12 cellular contexts compared by ENCODE assay signal in the genomic region with DNA sequence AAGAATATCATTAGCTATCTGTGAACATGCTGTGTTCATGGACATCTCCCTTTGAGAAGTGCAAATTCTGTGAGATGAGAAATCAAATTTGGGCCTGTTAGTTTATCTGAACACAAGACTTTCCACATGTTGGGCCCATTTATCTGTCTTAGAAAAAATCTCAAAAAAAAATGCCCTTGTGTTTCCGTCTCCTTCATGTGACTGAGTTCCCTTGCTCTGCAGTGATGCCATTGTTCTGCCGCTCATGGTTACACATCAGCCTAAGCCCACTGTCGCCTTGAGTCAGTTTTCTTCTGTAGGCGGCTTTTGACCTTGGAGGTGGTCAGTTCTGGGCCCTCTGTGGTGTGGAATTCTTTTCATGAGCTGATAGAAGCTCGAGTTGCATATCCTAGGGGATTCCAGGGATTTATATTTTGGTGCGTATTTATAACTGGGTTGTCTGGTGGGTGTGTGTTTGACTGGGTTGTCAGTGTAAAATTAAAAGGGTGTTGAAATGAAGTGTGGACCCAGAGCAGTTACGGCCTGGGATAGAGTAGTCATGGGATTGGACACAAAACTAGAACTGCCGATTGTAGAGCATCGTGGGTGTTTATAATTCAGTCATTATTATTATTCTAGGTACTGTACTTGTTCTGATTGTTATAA.
DNase-seq lines count a peak whose midpoint lies in the region; ATAC-seq, FAIRE-seq and TF ChIP-seq lines count a peak whose summit lies in the region.
"Had no signal": no experiment of that assay in that cellular context is flagged by ENCODE, and none has a peak within 500 bp of the region (broad histone marks: within the 10 kb centered on the region; RNA-seq: fewer than 3 reads in every experiment).

No MANE protein-coding gene starts in this region.

- H3K27me3 ChIP-seq in CD4-positive, alpha-beta memory T cell (ENCODE audit: insufficient read depth, low read length) = no peaks in the 10 kb centered on the region
- H3K27me3 ChIP-seq in Loucy (ENCODE audit: insufficient read depth, low read length, poor library complexity, severe bottlenecking) = no peaks in the 10 kb centered on the region
- H3K27me3 ChIP-seq in H1 (replicated peaks in 1 of 4; ENCODE audit: control insufficient read depth in 3 of 4, extremely low read depth in 1 of 4, insufficient read depth in 3 of 4, low read length in 3 of 4) = no peaks in the 10 kb centered on the region
- H3K27me3 ChIP-seq in neural progenitor cell = no peaks in the 10 kb centered on the region
- H3K27me3 ChIP-seq in pancreas = no peaks in the 10 kb centered on the region
- no peaks in the 10 kb centered on the region for H3K27me3 ChIP-seq in H7 (ENCODE audit: control insufficient read depth, insufficient read depth, low read length)
- H3K27me3 ChIP-seq: breast epithelium had no signal

- H3K79me2 ChIP-seq in Loucy (ENCODE audit: insufficient read depth, low read length) (peaks cover 100% of the 10 kb centered on the region), H1 (ENCODE audit: control insufficient read depth in 1 of 2, insufficient read depth in 2 of 2, low read length in 2 of 2) (peaks cover 69 to 100% of the 10 kb centered on the region in 2 experiments), neural progenitor cell (ENCODE audit: low read depth) (peaks cover 100% of the 10 kb centered on the region)

- TF ChIP-seq POLR2A in H1 (IDR thresholded peaks at IDR 0.05; ENCODE audit: control extremely low read depth in 1 of 2, low read depth in 2 of 2, low read length in 2 of 2) = 0 out of 3 replicates have a peak, but pooled peaks of 1 of the 2 experiments have one; percentile 17

- H2BK5ac ChIP-seq in H1 (ENCODE audit: low read depth, low read length) = no peak overlapping the region

- no peak overlapping the region for H2AK5ac ChIP-seq in H1 (ENCODE audit: low read depth, low read length)

- no peak for ATAC-seq in pancreas
- ATAC-seq: stimulated activated effector memory CD8-positive, alpha-beta T cell treated with anti-CD3 and anti-CD28 coated beads, Interleukin-12 subunit alpha, Interleukin-12 subunit beta, amount 100 ng/mL, for 72 hours had no signal

- H3K14ac ChIP-seq in H1 (ENCODE audit: insufficient read length) = no peak overlapping the region

- H3K27ac ChIP-seq in CD4-positive, alpha-beta memory T cell (ENCODE audit: low read depth, low read length) = no peak overlapping the region
- H3K27ac ChIP-seq in H1 (ENCODE audit: low read depth, low read length) (no peak overlapping the region), neural progenitor cell (no peak overlapping the region), pancreas (no peak overlapping the region)
- H3K27ac ChIP-seq: breast epithelium had no signal

- no peak overlapping the region for H3K56ac ChIP-seq in H1 (replicated peaks; ENCODE audit: insufficient read length, low read depth, low read length)

- no peak overlapping the region for H4K5ac ChIP-seq in H1 (ENCODE audit: insufficient read length, low read depth, low read length)

- H3K23ac ChIP-seq in H1 (ENCODE audit: insufficient read length) = no peak overlapping the region

- TF ChIP-seq RAD21 in H1 (IDR thresholded peaks at IDR 0.05 in 1 of 2, conservative IDR thresholded peaks at IDR 0.05 in 1 of 2; ENCODE audit: low read depth in 2 of 2, low read length in 2 of 2) = no peak

- H3K4me2 ChIP-seq in Loucy (ENCODE audit: low read depth, low read length, poor library complexity, severe bottlenecking) (peak overlapping the region; percentile 87), H1 (ENCODE audit: insufficient read depth in 1 of 2, low read depth in 2 of 2, low read length in 2 of 2) (peak overlapping the region; percentile 15 to 57; a peak in 1 of 4 replicates), neural progenitor cell (peak overlapping the region; percentile 75)

- no peaks in the 10 kb centered on the region for H3K36me3 Mint-ChIP-seq in CD4-positive, alpha-beta memory T cell
- H3K36me3 Mint-ChIP-seq in neural progenitor cell = peaks cover 3% of the 10 kb centered on the region
- H3K36me3 Mint-ChIP-seq: stimulated activated effector memory CD8-positive, alpha-beta T cell treated with anti-CD3 and anti-CD28 coated beads, Interleukin-12 subunit alpha, Interleukin-12 subunit beta, amount 100 ng/mL, for 72 hours had no signal

- in situ Hi-C loops in GM13977 (cut with MboI; ENCODE audit: low pct_unique_long_range_greater_than_20kb, low sequenced_read_pairs, unreplicated experiment) = no loop called here

- 81% methylated on average over 9 of the region's 9 CpGs; no CpG with 5 or more reads in 1 of the 2 experiments for WGBS in H1 (ENCODE audit: extremely low coverage in 1 of 2, insufficient coverage in 1 of 2, insufficient read length in 1 of 2, insufficient replicate concordance in 2 of 2, low coverage in 1 of 2, low lambda C conversion rate in 2 of 2, missing lambda C conversion rate in 1 of 2), 2 experiments
- 92 to 96% methylated on average over 9 of the region's 9 CpGs for WGBS in pancreas, 2 donors

- no peak overlapping the region for H3K18ac ChIP-seq in H1 (ENCODE audit: extremely low read depth, low read length)

- peaks cover 75% of the 10 kb centered on the region for H3K4me1 ChIP-seq in CD4-positive, alpha-beta memory T cell (ENCODE audit: insufficient read depth, low read length)
- H3K4me1 ChIP-seq in Loucy (ENCODE audit: insufficient read depth, low read length, poor library complexity, severe bottlenecking) (peaks cover 99% of the 10 kb centered on the region), H1 (replicated peaks in 1 of 4; ENCODE audit: control insufficient read depth in 3 of 4, insufficient read depth in 4 of 4, low read length in 3 of 4) (peaks cover 18 to 50% (median 42%) of the 10 kb centered on the region in 4 experiments), neural progenitor cell (peaks cover 65% of the 10 kb centered on the region), pancreas (peaks cover 0 to 12% (median 10%) of the 10 kb centered on the region in 3 donors)

- peaks cover 19% of the 10 kb centered on the region for H3K79me1 ChIP-seq in H1 (ENCODE audit: low read depth, low read length)

- H3F3A ChIP-seq in Loucy (ENCODE audit: low read depth) (peaks cover 11% of the 10 kb centered on the region; the same call in 1 of the 2 replicates), neural progenitor cell (ENCODE audit: low read depth) (peaks cover 30% of the 10 kb centered on the region)

- no peak overlapping the region for H3K4me3 ChIP-seq in CD4-positive, alpha-beta memory T cell (ENCODE audit: low read length in 2 of 2)
- peak overlapping the region; percentile 68 for H3K4me3 ChIP-seq in Loucy (ENCODE audit: low read length, poor library complexity, severe bottlenecking)
- no peak overlapping the region for H3K4me3 ChIP-seq in H1 (ENCODE audit: extremely low read depth in 1 of 4, insufficient read depth in 2 of 4, low read depth in 3 of 4, low read length in 4 of 4)
- H3K4me3 ChIP-seq in neural progenitor cell = no peak overlapping the region
- H3K4me3 ChIP-seq in pancreas = no peak overlapping the region
- H3K4me3 ChIP-seq in H7 (ENCODE audit: insufficient read depth, low read depth, low read length) = no peak overlapping the region
- H3K4me3 ChIP-seq: breast epithelium had no signal

- intact Hi-C loops in CD4-positive, alpha-beta memory T cell (cut with micrococcal nuclease) = no loop called here
- intact Hi-C loops in pancreas (cut with DNase I) = no loop called here

- no peak for FAIRE-seq in H1 (lab: Jason Lieb, UNC)
- FAIRE-seq in pancreas (lab: Jason Lieb, UNC) = no peak

- H2BK20ac ChIP-seq in H1 (ENCODE audit: low read length) = no peak overlapping the region

- POLR2A ChIA-PET in CD4-positive, alpha-beta memory T cell (lab: Charles Lee; ENCODE audit: partially characterized antibody) = interaction anchor here (1.2 kb wide), 1 partner anchor 9 kb away, joined by 3 read pairs; no protein-coding TSS in a partner anchor
- POLR2A ChIA-PET in H1 (lab: Charles Lee; ENCODE audit: partially characterized antibody) = interaction anchor here (0.5 to 1.3 kb wide), 3 partner anchors 11 to 306 kb away, joined by 3 to 4 read pairs (median 3); no protein-coding TSS in a partner anchor

- no peak overlapping the region for H2AFZ ChIP-seq in Loucy (ENCODE audit: low read length)
- no peak overlapping the region for H2AFZ ChIP-seq in H1 (ENCODE audit: low read length)
- no peak overlapping the region for H2AFZ ChIP-seq in neural progenitor cell (replicated peaks)

- H2BK120ac ChIP-seq in H1 (replicated peaks; ENCODE audit: low read depth, low read length) = no peak overlapping the region

- peak overlapping the region in 5 of 7 donors; percentile 15 to 58 (median 30) for H3K27ac Mint-ChIP-seq in CD4-positive, alpha-beta memory T cell
- peak overlapping the region; percentile 35 for H3K27ac Mint-ChIP-seq in neural progenitor cell

- DNase-seq in CD4-positive, alpha-beta memory T cell = no peak
- DNase-seq in H1 (ENCODE audit: low read depth in 1 of 2, low spot score in 2 of 2) (no peak), neural progenitor cell (ENCODE audit: low spot score) (no peak), pancreas (no peak), GM13977 (ENCODE audit: low spot score) (no peak), H7 (no peak)
- DNase-seq: NCI-H2171; stimulated activated CD4-positive, alpha-beta T cell treated with anti-CD3 and anti-CD28 coated beads, Interleukin-1b, Interleukin-23, amount 100 ng/mL, for 48 hours; SW 1271 had no signal

- no peaks in the 10 kb centered on the region for H3K23me2 ChIP-seq in H1 (ENCODE audit: low read depth, low read length)

- TF ChIP-seq CTCF in Loucy (conservative IDR thresholded peaks at IDR 0.05; ENCODE audit: low read length) = no peak
- TF ChIP-seq CTCF in H1 (IDR thresholded peaks at IDR 0.05; ENCODE audit: control extremely low read depth in 1 of 3, insufficient read depth in 1 of 3, low read depth in 1 of 3, low read length in 3 of 3) = no peak
- no peak for TF ChIP-seq CTCF in neural progenitor cell (IDR thresholded peaks at IDR 0.05)
- TF ChIP-seq CTCF in pancreas (IDR thresholded peaks at IDR 0.05) = no peak
- TF ChIP-seq CTCF in GM13977 (IDR thresholded peaks at IDR 0.05; ENCODE audit: extremely low read depth, insufficient read depth, missing control alignments) = no peak

- H3K4me1 Mint-ChIP-seq in CD4-positive, alpha-beta memory T cell = peaks cover 63 to 92% (median 76%) of the 10 kb centered on the region in 4 donors
- peaks cover 77% of the 10 kb centered on the region for H3K4me1 Mint-ChIP-seq in neural progenitor cell

- CTCF ChIA-PET in CD4-positive, alpha-beta memory T cell (lab: Charles Lee; ENCODE audit: partially characterized antibody) = interaction anchor here (1.2 kb wide), 1 partner anchor 8 kb away, joined by 3 read pairs; no protein-coding TSS in a partner anchor
- CTCF ChIA-PET in H1 (lab: Charles Lee; ENCODE audit: partially characterized antibody) = interaction anchor here (0.7 kb wide), 2 partner anchors 9 to 12 kb away, joined by 3 read pairs; no protein-coding TSS in a partner anchor

- no peak overlapping the region for H2BK15ac ChIP-seq in H1 (ENCODE audit: low read length)

- no peak overlapping the region for H4K8ac ChIP-seq in H1 (ENCODE audit: extremely low read depth, insufficient read depth, low read length)

- H4K20me1 ChIP-seq in Loucy (ENCODE audit: insufficient read depth, low read length, poor library complexity, severe bottlenecking) (peaks cover 97% of the 10 kb centered on the region), H1 (replicated peaks in 1 of 2; ENCODE audit: control insufficient read depth in 1 of 2, insufficient read depth in 2 of 2, low read length in 2 of 2) (peaks cover 46 to 75% of the 10 kb centered on the region in 2 experiments), neural progenitor cell (ENCODE audit: low read depth) (peaks cover 75% of the 10 kb centered on the region)

- H3K4me3 Mint-ChIP-seq in CD4-positive, alpha-beta memory T cell = peak overlapping the region in 5 of 8 donors; percentile 1 to 58 (median 4)
- peak overlapping the region; percentile 69 for H3K4me3 Mint-ChIP-seq in neural progenitor cell
- H3K4me3 Mint-ChIP-seq: stimulated activated effector memory CD8-positive, alpha-beta T cell treated with anti-CD3 and anti-CD28 coated beads, Interleukin-12 subunit alpha, Interleukin-12 subunit beta, amount 100 ng/mL, for 72 hours had no signal

- TF ChIP-seq EP300 in H1 (IDR thresholded peaks at IDR 0.05; ENCODE audit: borderline replicate concordance in 1 of 2, low read depth in 2 of 2, low read length in 2 of 2) = no peak

- H4K91ac ChIP-seq in H1 (replicated peaks; ENCODE audit: insufficient read length, low read length) = no peak overlapping the region

- H3K9me2 ChIP-seq in Loucy (replicated peaks; ENCODE audit: low read depth, low read length) = no peaks in the 10 kb centered on the region

- no peaks in the 10 kb centered on the region for H3K36me3 ChIP-seq in CD4-positive, alpha-beta memory T cell (ENCODE audit: insufficient read depth, low read length)
- H3K36me3 ChIP-seq in Loucy (ENCODE audit: insufficient read depth, low read length) = no peaks in the 10 kb centered on the region
- no peaks in the 10 kb centered on the region for H3K36me3 ChIP-seq in H1 (ENCODE audit: control insufficient read depth in 2 of 4, insufficient read depth in 4 of 4, low read length in 3 of 4)
- no peaks in the 10 kb centered on the region for H3K36me3 ChIP-seq in neural progenitor cell
- no peaks in the 10 kb centered on the region for H3K36me3 ChIP-seq in pancreas
- no peaks in the 10 kb centered on the region for H3K36me3 ChIP-seq in H7 (replicated peaks; ENCODE audit: control insufficient read depth, insufficient read depth, low read length)
- H3K36me3 ChIP-seq: breast epithelium had no signal

- H3K9ac ChIP-seq in Loucy (ENCODE audit: low read depth, low read length, poor library complexity, severe bottlenecking) (peak overlapping the region; percentile 79), H1 (replicated peaks in 1 of 4; ENCODE audit: extremely low read depth in 1 of 4, low read depth in 3 of 4, low read length in 3 of 4) (no peak overlapping the region), neural progenitor cell (no peak overlapping the region)

- no peak overlapping the region for H3K4ac ChIP-seq in H1 (replicated peaks; ENCODE audit: insufficient read length, low read depth, low read length)

- H3K9me3 Mint-ChIP-seq in CD4-positive, alpha-beta memory T cell = peaks cover 0 to 2% (median 0%) of the 10 kb centered on the region in 8 donors
- H3K9me3 Mint-ChIP-seq in neural progenitor cell = no peaks in the 10 kb centered on the region
- H3K9me3 Mint-ChIP-seq: stimulated activated effector memory CD8-positive, alpha-beta T cell treated with anti-CD3 and anti-CD28 coated beads, Interleukin-12 subunit alpha, Interleukin-12 subunit beta, amount 100 ng/mL, for 72 hours had no signal

- no peaks in the 10 kb centered on the region for H3K27me3 Mint-ChIP-seq in CD4-positive, alpha-beta memory T cell
- H3K27me3 Mint-ChIP-seq in neural progenitor cell (ENCODE audit: insufficient read depth, low read depth) = peaks cover 2% of the 10 kb centered on the region

- H3K9me3 ChIP-seq in CD4-positive, alpha-beta memory T cell (ENCODE audit: control insufficient read depth in 1 of 2, low read length in 2 of 2) = no peaks in the 10 kb centered on the region
- H3K9me3 ChIP-seq in Loucy (ENCODE audit: insufficient read depth, low read depth, low read length) = no peaks in the 10 kb centered on the region
- no peaks in the 10 kb centered on the region for H3K9me3 ChIP-seq in H1 (ENCODE audit: insufficient read depth in 2 of 2, low read depth in 1 of 2, low read length in 1 of 2)
- H3K9me3 ChIP-seq in neural progenitor cell (ENCODE audit: low read depth) = no peaks in the 10 kb centered on the region
- H3K9me3 ChIP-seq in pancreas = no peaks in the 10 kb centered on the region
- H3K9me3 ChIP-seq: breast epithelium had no signal

- H2BK12ac ChIP-seq in H1 (ENCODE audit: low read depth, low read length) = no peak overlapping the region

Comparison
In these comparisons a context has a peak if more than half of its experiments do, and no peak if none do; other contexts are left out.
1. H3K4me2 ChIP-seq: peak in every context shown above with its lines; median percentile 87 in Loucy; 75 in neural progenitor cell; 36 in H1.